Comparison of ENCODE assay signal across 1 cellular context in genomic region chr17:50372222-50372621, GRCh38.
TF ChIP-seq lines count a peak whose summit lies in the region.

No MANE protein-coding gene starts in this region.

TF ChIP-seq in HepG2, 621 proteins besides CTCF, POLR2A, EP300 and RAD21 (continues in another document):
- TF ChIP-seq RFXANK (CRISPR knock-in tag; IDR thresholded peaks at IDR 0.05): 0 out of 2 replicates have a peak, but pooled peaks have one; percentile 0
- no peak for TF ChIP-seq ZNF207 (IDR thresholded peaks at IDR 0.05; ENCODE audit: borderline replicate concordance)
- no peak for TF ChIP-seq SALL1 (CRISPR knock-in tag; IDR thresholded peaks at IDR 0.05)
- peak; percentile 71; the same call in 1 of the 2 replicates for TF ChIP-seq ZNF724P (CRISPR knock-in tag; IDR thresholded peaks at IDR 0.05; ENCODE audit: borderline replicate concordance)
- TF ChIP-seq ZNF501 (CRISPR knock-in tag; IDR thresholded peaks at IDR 0.05): no peak
- TF ChIP-seq, protein P1, sequence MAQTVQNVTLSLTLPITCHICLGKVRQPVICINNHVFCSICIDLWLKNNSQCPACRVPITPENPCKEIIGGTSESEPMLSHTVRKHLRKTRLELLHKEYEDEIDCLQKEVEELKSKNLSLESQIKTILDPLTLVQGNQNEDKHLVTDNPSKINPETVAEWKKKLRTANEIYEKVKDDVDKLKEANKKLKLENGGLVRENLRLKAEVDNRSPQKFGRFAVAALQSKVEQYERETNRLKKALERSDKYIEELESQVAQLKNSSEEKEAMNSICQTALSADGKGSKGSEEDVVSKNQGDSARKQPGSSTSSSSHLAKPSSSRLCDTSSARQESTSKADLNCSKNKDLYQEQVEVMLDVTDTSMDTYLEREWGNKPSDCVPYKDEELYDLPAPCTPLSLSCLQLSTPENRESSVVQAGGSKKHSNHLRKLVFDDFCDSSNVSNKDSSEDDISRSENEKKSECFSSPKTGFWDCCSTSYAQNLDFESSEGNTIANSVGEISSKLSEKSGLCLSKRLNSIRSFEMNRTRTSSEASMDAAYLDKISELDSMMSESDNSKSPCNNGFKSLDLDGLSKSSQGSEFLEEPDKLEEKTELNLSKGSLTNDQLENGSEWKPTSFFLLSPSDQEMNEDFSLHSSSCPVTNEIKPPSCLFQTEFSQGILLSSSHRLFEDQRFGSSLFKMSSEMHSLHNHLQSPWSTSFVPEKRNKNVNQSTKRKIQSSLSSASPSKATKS (CRISPR knock-in tag; IDR thresholded peaks at IDR 0.05): no peak
- TF ChIP-seq PAX8 (CRISPR knock-in tag; IDR thresholded peaks at IDR 0.05; ENCODE audit: borderline replicate concordance): no peak
- TF ChIP-seq, protein P2, sequence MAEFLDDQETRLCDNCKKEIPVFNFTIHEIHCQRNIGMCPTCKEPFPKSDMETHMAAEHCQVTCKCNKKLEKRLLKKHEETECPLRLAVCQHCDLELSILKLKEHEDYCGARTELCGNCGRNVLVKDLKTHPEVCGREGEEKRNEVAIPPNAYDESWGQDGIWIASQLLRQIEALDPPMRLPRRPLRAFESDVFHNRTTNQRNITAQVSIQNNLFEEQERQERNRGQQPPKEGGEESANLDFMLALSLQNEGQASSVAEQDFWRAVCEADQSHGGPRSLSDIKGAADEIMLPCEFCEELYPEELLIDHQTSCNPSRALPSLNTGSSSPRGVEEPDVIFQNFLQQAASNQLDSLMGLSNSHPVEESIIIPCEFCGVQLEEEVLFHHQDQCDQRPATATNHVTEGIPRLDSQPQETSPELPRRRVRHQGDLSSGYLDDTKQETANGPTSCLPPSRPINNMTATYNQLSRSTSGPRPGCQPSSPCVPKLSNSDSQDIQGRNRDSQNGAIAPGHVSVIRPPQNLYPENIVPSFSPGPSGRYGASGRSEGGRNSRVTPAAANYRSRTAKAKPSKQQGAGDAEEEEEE (CRISPR knock-in tag; IDR thresholded peaks at IDR 0.05; ENCODE audit: borderline replicate concordance): no peak
- TF ChIP-seq CEBPB (IDR thresholded peaks at IDR 0.05; ENCODE audit: borderline replicate concordance, low read depth, low read length): no peak
- no peak for TF ChIP-seq CC2D1A (CRISPR knock-in tag; IDR thresholded peaks at IDR 0.05)
- no peak for TF ChIP-seq ZNF713 (CRISPR knock-in tag; IDR thresholded peaks at IDR 0.05)
- TF ChIP-seq ZSCAN31 (CRISPR knock-in tag; IDR thresholded peaks at IDR 0.05; ENCODE audit: low read depth): peak; percentile 8; the same call in 1 of the 2 replicates
- TF ChIP-seq, protein P3, sequence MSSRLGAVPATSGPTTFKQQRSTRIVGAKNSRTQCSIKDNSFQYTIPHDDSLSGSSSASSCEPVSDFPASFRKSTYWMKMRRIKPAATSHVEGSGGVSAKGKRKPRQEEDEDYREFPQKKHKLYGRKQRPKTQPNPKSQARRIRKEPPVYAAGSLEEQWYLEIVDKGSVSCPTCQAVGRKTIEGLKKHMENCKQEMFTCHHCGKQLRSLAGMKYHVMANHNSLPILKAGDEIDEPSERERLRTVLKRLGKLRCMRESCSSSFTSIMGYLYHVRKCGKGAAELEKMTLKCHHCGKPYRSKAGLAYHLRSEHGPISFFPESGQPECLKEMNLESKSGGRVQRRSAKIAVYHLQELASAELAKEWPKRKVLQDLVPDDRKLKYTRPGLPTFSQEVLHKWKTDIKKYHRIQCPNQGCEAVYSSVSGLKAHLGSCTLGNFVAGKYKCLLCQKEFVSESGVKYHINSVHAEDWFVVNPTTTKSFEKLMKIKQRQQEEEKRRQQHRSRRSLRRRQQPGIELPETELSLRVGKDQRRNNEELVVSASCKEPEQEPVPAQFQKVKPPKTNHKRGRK (CRISPR knock-in tag; IDR thresholded peaks at IDR 0.05): no peak
- TF ChIP-seq TCF12 (IDR thresholded peaks at IDR 0.05): no peak
- no peak for TF ChIP-seq TCF12 (CRISPR knock-in tag; IDR thresholded peaks at IDR 0.05)
- TF ChIP-seq, protein P4, sequence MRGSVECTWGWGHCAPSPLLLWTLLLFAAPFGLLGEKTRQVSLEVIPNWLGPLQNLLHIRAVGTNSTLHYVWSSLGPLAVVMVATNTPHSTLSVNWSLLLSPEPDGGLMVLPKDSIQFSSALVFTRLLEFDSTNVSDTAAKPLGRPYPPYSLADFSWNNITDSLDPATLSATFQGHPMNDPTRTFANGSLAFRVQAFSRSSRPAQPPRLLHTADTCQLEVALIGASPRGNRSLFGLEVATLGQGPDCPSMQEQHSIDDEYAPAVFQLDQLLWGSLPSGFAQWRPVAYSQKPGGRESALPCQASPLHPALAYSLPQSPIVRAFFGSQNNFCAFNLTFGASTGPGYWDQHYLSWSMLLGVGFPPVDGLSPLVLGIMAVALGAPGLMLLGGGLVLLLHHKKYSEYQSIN (CRISPR knock-in tag; IDR thresholded peaks at IDR 0.05; ENCODE audit: borderline replicate concordance): no peak
- TF ChIP-seq ZNF543 (CRISPR knock-in tag; IDR thresholded peaks at IDR 0.05): 0 out of 2 replicates have a peak, but pooled peaks have one; percentile 9
- TF ChIP-seq ARHGAP35 (CRISPR knock-in tag; IDR thresholded peaks at IDR 0.05; ENCODE audit: borderline replicate concordance): no peak
- no peak for TF ChIP-seq TGIF2 (CRISPR knock-in tag; IDR thresholded peaks at IDR 0.05)
- no peak for TF ChIP-seq ZNF652 (CRISPR knock-in tag; IDR thresholded peaks at IDR 0.05; ENCODE audit: borderline replicate concordance, low read depth)
- no peak for TF ChIP-seq ZNF720 (CRISPR knock-in tag; IDR thresholded peaks at IDR 0.05)
- no peak for TF ChIP-seq ZNF567 (CRISPR knock-in tag; IDR thresholded peaks at IDR 0.05; ENCODE audit: borderline replicate concordance)
- TF ChIP-seq CENPX (CRISPR knock-in tag; IDR thresholded peaks at IDR 0.05): no peak
- TF ChIP-seq FOXM1 (CRISPR knock-in tag; IDR thresholded peaks at IDR 0.05): no peak
- peak; percentile 95 for TF ChIP-seq ZNF770 (CRISPR knock-in tag; IDR thresholded peaks at IDR 0.05)
- no peak for TF ChIP-seq ARID2 (CRISPR knock-in tag; IDR thresholded peaks at IDR 0.05; ENCODE audit: borderline replicate concordance)
- 0 out of 2 replicates have a peak, but pooled peaks have one; percentile 7 for TF ChIP-seq NCOA1 (CRISPR knock-in tag; IDR thresholded peaks at IDR 0.05)
- TF ChIP-seq ZNF101 (CRISPR knock-in tag; IDR thresholded peaks at IDR 0.05; ENCODE audit: borderline replicate concordance, low read depth): no peak
- no peak for TF ChIP-seq BORCS8-MEF2B (CRISPR knock-in tag; IDR thresholded peaks at IDR 0.05)
- no peak for TF ChIP-seq ZNF790 (CRISPR knock-in tag; IDR thresholded peaks at IDR 0.05; ENCODE audit: borderline replicate concordance)
- TF ChIP-seq MAZ (IDR thresholded peaks at IDR 0.05; ENCODE audit: borderline replicate concordance, low read depth, low read length): no peak
- 0 out of 2 replicates have a peak, but pooled peaks have one; percentile 3 for TF ChIP-seq MAZ (CRISPR knock-in tag; IDR thresholded peaks at IDR 0.05; ENCODE audit: low read depth)
- TF ChIP-seq, protein P5, sequence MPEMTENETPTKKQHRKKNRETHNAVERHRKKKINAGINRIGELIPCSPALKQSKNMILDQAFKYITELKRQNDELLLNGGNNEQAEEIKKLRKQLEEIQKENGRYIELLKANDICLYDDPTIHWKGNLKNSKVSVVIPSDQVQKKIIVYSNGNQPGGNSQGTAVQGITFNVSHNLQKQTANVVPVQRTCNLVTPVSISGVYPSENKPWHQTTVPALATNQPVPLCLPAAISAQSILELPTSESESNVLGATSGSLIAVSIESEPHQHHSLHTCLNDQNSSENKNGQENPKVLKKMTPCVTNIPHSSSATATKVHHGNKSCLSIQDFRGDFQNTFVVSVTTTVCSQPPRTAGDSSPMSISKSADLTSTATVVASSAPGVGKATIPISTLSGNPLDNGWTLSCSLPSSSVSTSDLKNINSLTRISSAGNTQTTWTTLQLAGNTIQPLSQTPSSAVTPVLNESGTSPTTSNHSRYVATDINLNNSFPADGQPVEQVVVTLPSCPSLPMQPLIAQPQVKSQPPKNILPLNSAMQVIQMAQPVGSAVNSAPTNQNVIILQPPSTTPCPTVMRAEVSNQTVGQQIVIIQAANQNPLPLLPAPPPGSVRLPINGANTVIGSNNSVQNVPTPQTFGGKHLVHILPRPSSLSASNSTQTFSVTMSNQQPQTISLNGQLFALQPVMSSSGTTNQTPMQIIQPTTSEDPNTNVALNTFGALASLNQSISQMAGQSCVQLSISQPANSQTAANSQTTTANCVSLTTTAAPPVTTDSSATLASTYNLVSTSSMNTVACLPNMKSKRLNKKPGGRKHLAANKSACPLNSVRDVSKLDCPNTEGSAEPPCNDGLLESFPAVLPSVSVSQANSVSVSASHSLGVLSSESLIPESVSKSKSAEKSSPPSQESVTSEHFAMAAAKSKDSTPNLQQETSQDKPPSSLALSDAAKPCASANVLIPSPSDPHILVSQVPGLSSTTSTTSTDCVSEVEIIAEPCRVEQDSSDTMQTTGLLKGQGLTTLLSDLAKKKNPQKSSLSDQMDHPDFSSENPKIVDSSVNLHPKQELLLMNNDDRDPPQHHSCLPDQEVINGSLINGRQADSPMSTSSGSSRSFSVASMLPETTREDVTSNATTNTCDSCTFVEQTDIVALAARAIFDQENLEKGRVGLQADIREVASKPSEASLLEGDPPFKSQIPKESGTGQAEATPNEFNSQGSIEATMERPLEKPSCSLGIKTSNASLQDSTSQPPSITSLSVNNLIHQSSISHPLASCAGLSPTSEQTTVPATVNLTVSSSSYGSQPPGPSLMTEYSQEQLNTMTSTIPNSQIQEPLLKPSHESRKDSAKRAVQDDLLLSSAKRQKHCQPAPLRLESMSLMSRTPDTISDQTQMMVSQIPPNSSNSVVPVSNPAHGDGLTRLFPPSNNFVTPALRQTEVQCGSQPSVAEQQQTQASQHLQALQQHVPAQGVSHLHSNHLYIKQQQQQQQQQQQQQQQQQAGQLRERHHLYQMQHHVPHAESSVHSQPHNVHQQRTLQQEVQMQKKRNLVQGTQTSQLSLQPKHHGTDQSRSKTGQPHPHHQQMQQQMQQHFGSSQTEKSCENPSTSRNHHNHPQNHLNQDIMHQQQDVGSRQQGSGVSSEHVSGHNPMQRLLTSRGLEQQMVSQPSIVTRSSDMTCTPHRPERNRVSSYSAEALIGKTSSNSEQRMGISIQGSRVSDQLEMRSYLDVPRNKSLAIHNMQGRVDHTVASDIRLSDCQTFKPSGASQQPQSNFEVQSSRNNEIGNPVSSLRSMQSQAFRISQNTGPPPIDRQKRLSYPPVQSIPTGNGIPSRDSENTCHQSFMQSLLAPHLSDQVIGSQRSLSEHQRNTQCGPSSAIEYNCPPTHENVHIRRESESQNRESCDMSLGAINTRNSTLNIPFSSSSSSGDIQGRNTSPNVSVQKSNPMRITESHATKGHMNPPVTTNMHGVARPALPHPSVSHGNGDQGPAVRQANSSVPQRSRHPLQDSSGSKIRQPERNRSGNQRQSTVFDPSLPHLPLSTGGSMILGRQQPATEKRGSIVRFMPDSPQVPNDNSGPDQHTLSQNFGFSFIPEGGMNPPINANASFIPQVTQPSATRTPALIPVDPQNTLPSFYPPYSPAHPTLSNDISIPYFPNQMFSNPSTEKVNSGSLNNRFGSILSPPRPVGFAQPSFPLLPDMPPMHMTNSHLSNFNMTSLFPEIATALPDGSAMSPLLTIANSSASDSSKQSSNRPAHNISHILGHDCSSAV (CRISPR knock-in tag; IDR thresholded peaks at IDR 0.05; ENCODE audit: borderline replicate concordance): no peak
- no peak for TF ChIP-seq HDAC1 (CRISPR knock-in tag; IDR thresholded peaks at IDR 0.05)
- TF ChIP-seq ATF4 (CRISPR knock-in tag; IDR thresholded peaks at IDR 0.05): peak in 1 of 2 experiments; percentile 5; a peak in 1 of 4 replicates
- TF ChIP-seq, protein P6, sequence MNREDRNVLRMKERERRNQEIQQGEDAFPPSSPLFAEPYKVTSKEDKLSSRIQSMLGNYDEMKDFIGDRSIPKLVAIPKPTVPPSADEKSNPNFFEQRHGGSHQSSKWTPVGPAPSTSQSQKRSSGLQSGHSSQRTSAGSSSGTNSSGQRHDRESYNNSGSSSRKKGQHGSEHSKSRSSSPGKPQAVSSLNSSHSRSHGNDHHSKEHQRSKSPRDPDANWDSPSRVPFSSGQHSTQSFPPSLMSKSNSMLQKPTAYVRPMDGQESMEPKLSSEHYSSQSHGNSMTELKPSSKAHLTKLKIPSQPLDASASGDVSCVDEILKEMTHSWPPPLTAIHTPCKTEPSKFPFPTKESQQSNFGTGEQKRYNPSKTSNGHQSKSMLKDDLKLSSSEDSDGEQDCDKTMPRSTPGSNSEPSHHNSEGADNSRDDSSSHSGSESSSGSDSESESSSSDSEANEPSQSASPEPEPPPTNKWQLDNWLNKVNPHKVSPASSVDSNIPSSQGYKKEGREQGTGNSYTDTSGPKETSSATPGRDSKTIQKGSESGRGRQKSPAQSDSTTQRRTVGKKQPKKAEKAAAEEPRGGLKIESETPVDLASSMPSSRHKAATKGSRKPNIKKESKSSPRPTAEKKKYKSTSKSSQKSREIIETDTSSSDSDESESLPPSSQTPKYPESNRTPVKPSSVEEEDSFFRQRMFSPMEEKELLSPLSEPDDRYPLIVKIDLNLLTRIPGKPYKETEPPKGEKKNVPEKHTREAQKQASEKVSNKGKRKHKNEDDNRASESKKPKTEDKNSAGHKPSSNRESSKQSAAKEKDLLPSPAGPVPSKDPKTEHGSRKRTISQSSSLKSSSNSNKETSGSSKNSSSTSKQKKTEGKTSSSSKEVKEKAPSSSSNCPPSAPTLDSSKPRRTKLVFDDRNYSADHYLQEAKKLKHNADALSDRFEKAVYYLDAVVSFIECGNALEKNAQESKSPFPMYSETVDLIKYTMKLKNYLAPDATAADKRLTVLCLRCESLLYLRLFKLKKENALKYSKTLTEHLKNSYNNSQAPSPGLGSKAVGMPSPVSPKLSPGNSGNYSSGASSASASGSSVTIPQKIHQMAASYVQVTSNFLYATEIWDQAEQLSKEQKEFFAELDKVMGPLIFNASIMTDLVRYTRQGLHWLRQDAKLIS (CRISPR knock-in tag; IDR thresholded peaks at IDR 0.05): no peak
- TF ChIP-seq ATF7-NPFF (CRISPR knock-in tag; IDR thresholded peaks at IDR 0.05; ENCODE audit: low read depth): 0 out of 2 replicates have a peak, but pooled peaks have one; percentile 21
- no peak for TF ChIP-seq KAT8 (CRISPR knock-in tag; IDR thresholded peaks at IDR 0.05)
- TF ChIP-seq ZNF850 (CRISPR knock-in tag; conservative IDR thresholded peaks at IDR 0.05): 0 out of 2 replicates have a peak, but pooled peaks have one; percentile 57
